7 cellular contexts compared by ENCODE assay signal in genomic region chr16:15897834-15898254, GRCh38. TPM values are rescaled to one million over a fixed set of nuclear protein-coding genes. Genes with fewer than 3 reads are reported as not detected.
DNase-seq lines count a peak whose midpoint lies in the region; ATAC-seq lines count a peak whose summit lies in the region.

No MANE protein-coding gene starts in this region.

- no peaks in the 10 kb centered on the region for H3K9me3 Mint-ChIP-seq in activated CD8-positive, alpha-beta T cell treated with anti-CD3 and anti-CD28 coated beads, Interleukin-2, amount 10 ng/mL, durations not matched to agents 7 days and 5 days (ENCODE audit: insufficient read depth)

- peak; percentile 44 for DNase-seq in activated CD8-positive, alpha-beta T cell treated with anti-CD3 and anti-CD28 coated beads, Interleukin-2, amount 10 ng/mL, durations not matched to agents 7 days and 5 days
- peak; percentile 26 to 44 for DNase-seq in stimulated activated CD4-positive, alpha-beta T cell treated with anti-CD3 and anti-CD28 coated beads, Interleukin-15, amount 100 ng/mL, for 48 hours (ENCODE audit: low read depth in 2 of 2)
- DNase-seq in mucosa of gallbladder (ENCODE audit: low spot score) = no peak
- DNase-seq in NCI-H1930 (lab: John Stamatoyannopoulos, UW) = no peak

- H3K4me1 Mint-ChIP-seq in activated CD8-positive, alpha-beta T cell treated with anti-CD3 and anti-CD28 coated beads, Interleukin-2, amount 10 ng/mL, durations not matched to agents 7 days and 5 days (ENCODE audit: low read depth) = peaks cover 27% of the 10 kb centered on the region

- POLR2A ChIA-PET in activated CD8-positive, alpha-beta T cell treated with anti-CD3 and anti-CD28 coated beads, Interleukin-2, amount 10 ng/mL, durations not matched to agents 7 days and 5 days (lab: Charles Lee) = interaction anchor here (2.1 kb wide), 1 partner anchor 10 kb away, joined by 10 read pairs; the partner anchor contains the start of gene CEP20

- CTCF ChIA-PET in activated CD8-positive, alpha-beta T cell treated with anti-CD3 and anti-CD28 coated beads, Interleukin-2, amount 10 ng/mL, durations not matched to agents 7 days and 5 days (lab: Charles Lee) = interaction anchor here (1.1 to 3.6 kb wide), 2 partner anchors 10 to 23 kb away, joined by 3 to 9 read pairs; partner anchors contain the start of gene CEP20

- peak overlapping the region; percentile 28 for H3K4me3 Mint-ChIP-seq in activated CD8-positive, alpha-beta T cell treated with anti-CD3 and anti-CD28 coated beads, Interleukin-2, amount 10 ng/mL, durations not matched to agents 7 days and 5 days

- peak overlapping the region; percentile 60 for H3K27ac Mint-ChIP-seq in activated CD8-positive, alpha-beta T cell treated with anti-CD3 and anti-CD28 coated beads, Interleukin-2, amount 10 ng/mL, durations not matched to agents 7 days and 5 days

- peaks cover 2% of the 10 kb centered on the region for H3K27me3 Mint-ChIP-seq in activated CD8-positive, alpha-beta T cell treated with anti-CD3 and anti-CD28 coated beads, Interleukin-2, amount 10 ng/mL, durations not matched to agents 7 days and 5 days (ENCODE audit: low read depth)

- peak; percentile 69 for ATAC-seq in GM19025 (IDR thresholded peaks at IDR 0.05; ENCODE audit: low read depth, unreplicated experiment)
- peak; percentile 51 for ATAC-seq in HG03097 (IDR thresholded peaks at IDR 0.05; ENCODE audit: low FRiP score, unreplicated experiment)
- peak; percentile 41 for ATAC-seq in activated CD8-positive, alpha-beta T cell treated with anti-CD3 and anti-CD28 coated beads, Interleukin-2, amount 10 ng/mL, durations not matched to agents 7 days and 5 days
- ATAC-seq in GM21737 (IDR thresholded peaks at IDR 0.05; ENCODE audit: unreplicated experiment) = no peak

- no peaks in the 10 kb centered on the region for H3K36me3 Mint-ChIP-seq in activated CD8-positive, alpha-beta T cell treated with anti-CD3 and anti-CD28 coated beads, Interleukin-2, amount 10 ng/mL, durations not matched to agents 7 days and 5 days (ENCODE audit: low read depth)

RNA-seq across cellular contexts. Expression of gene CEP20, which starts 9.4 kb away (rescaled TPM):
- 10 to 100 TPM; 38.8 to 45.0 TPM for total RNA-seq in activated CD8-positive, alpha-beta T cell treated with anti-CD3 and anti-CD28 coated beads, Interleukin-2, amount 10 ng/mL, durations not matched to agents 7 days and 5 days
- total RNA-seq in mucosa of gallbladder = 21.2 TPM

RNA-seq across cellular contexts. Expression of gene MYH11, which starts 41.0 kb away (rescaled TPM):
- not detected for total RNA-seq in activated CD8-positive, alpha-beta T cell treated with anti-CD3 and anti-CD28 coated beads, Interleukin-2, amount 10 ng/mL, durations not matched to agents 7 days and 5 days
- 1,761 TPM for total RNA-seq in mucosa of gallbladder

RNA-seq across cellular contexts. Expression of gene ABCC1, which starts 51.6 kb away (rescaled TPM):
- total RNA-seq in activated CD8-positive, alpha-beta T cell treated with anti-CD3 and anti-CD28 coated beads, Interleukin-2, amount 10 ng/mL, durations not matched to agents 7 days and 5 days = 10 to 100 TPM; 46.0 to 46.9 TPM
- 27.6 TPM for total RNA-seq in mucosa of gallbladder

Comparison
In these comparisons a context has a peak if more than half of its experiments do, and no peak if none do; other contexts are left out.
1. DNase-seq: peak in activated CD8-positive, alpha-beta T cell treated with anti-CD3 and anti-CD28 coated beads, Interleukin-2, amount 10 ng/mL, durations not matched to agents 7 days and 5 days (single experiment) and stimulated activated CD4-positive, alpha-beta T cell treated with anti-CD3 and anti-CD28 coated beads, Interleukin-15, amount 100 ng/mL, for 48 hours (2 of 2); none in mucosa of gallbladder (single experiment) and NCI-H1930 (0 of 2).
2. RNA of gene MYH11, which starts 41.0 kb away (total RNA-seq): 1,761 TPM in mucosa of gallbladder (single experiment); not detected in activated CD8-positive, alpha-beta T cell treated with anti-CD3 and anti-CD28 coated beads, Interleukin-2, amount 10 ng/mL, durations not matched to agents 7 days and 5 days; every median in the first group is over 1,000 times any median in the second.